Comparison of ENCODE assay signal across 19 cellular contexts in the genomic region with DNA sequence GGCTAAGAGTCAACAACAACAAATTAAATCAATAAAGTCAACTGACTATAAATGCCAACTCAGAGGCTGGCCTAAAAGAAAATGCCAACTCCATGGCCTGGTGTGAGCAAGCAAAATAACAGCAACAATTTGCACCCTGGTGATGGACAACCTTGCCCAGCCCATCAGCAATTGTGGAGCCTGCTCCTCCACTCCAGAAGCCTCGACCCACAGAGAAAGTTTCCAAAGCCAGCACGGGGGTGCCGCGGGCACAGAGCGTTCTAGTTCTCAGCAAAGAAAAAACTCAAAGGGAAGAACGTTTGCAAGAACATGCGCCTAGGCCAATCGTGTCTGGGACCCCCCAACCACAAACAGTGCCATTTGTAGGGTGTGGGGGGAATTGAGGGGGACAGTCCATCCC. TPM values are rescaled to one million over a fixed set of nuclear protein-coding genes. Genes with fewer than 3 reads are reported as not detected.
A peak's percentile ranks its signal among the peaks of the same experiment; 100 is the strongest.
DNase-seq lines count a peak whose midpoint lies in the region; ATAC-seq and TF ChIP-seq lines count a peak whose summit lies in the region.
"Had no signal": no experiment of that assay in that cellular context is flagged by ENCODE, and none has a peak within 500 bp of the region (broad histone marks: within the 10 kb centered on the region; RNA-seq: fewer than 3 reads in every experiment).

No MANE protein-coding gene starts in this region.

- peak overlapping the region; percentile 6 to 99 (median 94); a peak in 17 of 22 replicates for H3K4me2 ChIP-seq in BLaER1 treated with 17β-estradiol and CSF1 and Interleukin-3, amounts not matched to agents 10 nM and 100 nM
- peak overlapping the region; percentile 86 for H3K4me2 ChIP-seq in OCI-LY7 (ENCODE audit: low read length)

- peaks cover 5% of the 10 kb centered on the region for H3K36me3 Mint-ChIP-seq in central memory CD8-positive, alpha-beta T cell (ENCODE audit: insufficient read depth)
- peaks cover 4% of the 10 kb centered on the region for H3K36me3 Mint-ChIP-seq in activated naive CD8-positive, alpha-beta T cell treated with anti-CD3 and anti-CD28 coated beads for 36 hours
- H3K36me3 Mint-ChIP-seq in activated CD4-positive, alpha-beta memory T cell treated with anti-CD3 and anti-CD28 coated beads for 36 hours = peaks cover 3% of the 10 kb centered on the region

- peaks cover 0 to 23% (median 8%) of the 10 kb centered on the region in 11 experiments; a peak in 18 of 22 replicates for H3K36me3 ChIP-seq in BLaER1 treated with 17β-estradiol and CSF1 and Interleukin-3, amounts not matched to agents 10 nM and 100 nM
- H3K36me3 ChIP-seq in OCI-LY7 (ENCODE audit: insufficient read depth, low read length) = peaks cover 22% of the 10 kb centered on the region
- peaks cover 3% of the 10 kb centered on the region for H3K36me3 ChIP-seq in neutrophil
- H3K36me3 ChIP-seq: Peyer's patch had no signal

- TF ChIP-seq CTCF in OCI-LY7 (conservative IDR thresholded peaks at IDR 0.05; ENCODE audit: low read length) (no peak), neutrophil (IDR thresholded peaks at IDR 0.05) (no peak)

- no peak for ATAC-seq in central memory CD8-positive, alpha-beta T cell (replicated peaks; ENCODE audit: extremely low read depth, poor library complexity, severe bottlenecking)
- no peak for ATAC-seq in GM18870 (IDR thresholded peaks at IDR 0.05; ENCODE audit: unreplicated experiment)

- peaks cover 87 to 100% (median 98%) of the 10 kb centered on the region in 11 experiments for H4K20me1 ChIP-seq in BLaER1 treated with 17β-estradiol and CSF1 and Interleukin-3, amounts not matched to agents 10 nM and 100 nM
- H4K20me1 ChIP-seq in OCI-LY7 (ENCODE audit: insufficient read depth, low read length) = peaks cover 12% of the 10 kb centered on the region

- H3K4me3 ChIP-seq in BLaER1 treated with 17β-estradiol and CSF1 and Interleukin-3, amounts not matched to agents 10 nM and 100 nM = no peak overlapping the region
- no peak overlapping the region for H3K4me3 ChIP-seq in OCI-LY7 (ENCODE audit: low read depth, low read length, poor library complexity, severe bottlenecking)
- no peak overlapping the region for H3K4me3 ChIP-seq in neutrophil (ENCODE audit: low read depth in 1 of 2, low read length in 1 of 2)
- H3K4me3 ChIP-seq: Peyer's patch had no signal

- no peaks in the 10 kb centered on the region for H3K27me3 ChIP-seq in BLaER1 treated with 17β-estradiol and CSF1 and Interleukin-3, amounts not matched to agents 10 nM and 100 nM
- H3K27me3 ChIP-seq in neutrophil = no peaks in the 10 kb centered on the region
- H3K27me3 ChIP-seq: Peyer's patch had no signal

- H3K4me1 ChIP-seq in BLaER1 treated with 17β-estradiol and CSF1 and Interleukin-3, amounts not matched to agents 10 nM and 100 nM = peaks cover 86 to 100% (median 98%) of the 10 kb centered on the region in 10 experiments
- H3K4me1 ChIP-seq in OCI-LY7 (ENCODE audit: insufficient read depth, low read length, poor library complexity, severe bottlenecking) = peaks cover 66% of the 10 kb centered on the region
- peaks cover 60 to 67% of the 10 kb centered on the region in 2 experiments for H3K4me1 ChIP-seq in neutrophil (ENCODE audit: control insufficient read depth in 1 of 2, insufficient read depth in 1 of 2, low read depth in 1 of 2, low read length in 1 of 2)

- no peaks in the 10 kb centered on the region for H3K9me2 ChIP-seq in OCI-LY7 (ENCODE audit: insufficient read depth, low read length)

- H3K4me3 Mint-ChIP-seq in central memory CD8-positive, alpha-beta T cell = no peak overlapping the region
- no peak overlapping the region for H3K4me3 Mint-ChIP-seq in activated naive CD8-positive, alpha-beta T cell treated with anti-CD3 and anti-CD28 coated beads for 36 hours
- H3K4me3 Mint-ChIP-seq in activated CD4-positive, alpha-beta memory T cell treated with anti-CD3 and anti-CD28 coated beads for 36 hours = no peak overlapping the region
- H3K4me3 Mint-ChIP-seq: B cell had no signal

- H3K27ac Mint-ChIP-seq in central memory CD8-positive, alpha-beta T cell (ENCODE audit: low read depth) = peak overlapping the region; percentile 48
- H3K27ac Mint-ChIP-seq in activated naive CD8-positive, alpha-beta T cell treated with anti-CD3 and anti-CD28 coated beads for 36 hours = no peak overlapping the region
- no peak overlapping the region for H3K27ac Mint-ChIP-seq in activated CD4-positive, alpha-beta memory T cell treated with anti-CD3 and anti-CD28 coated beads for 36 hours
- H3K27ac Mint-ChIP-seq: B cell had no signal

- H3K9me3 ChIP-seq in BLaER1 treated with 17β-estradiol and CSF1 and Interleukin-3, amounts not matched to agents 10 nM and 100 nM (replicated peaks in 1 of 11) = no peaks in the 10 kb centered on the region
- H3K9me3 ChIP-seq in OCI-LY7 (ENCODE audit: low read length) (no peaks in the 10 kb centered on the region), neutrophil (no peaks in the 10 kb centered on the region)
- H3K9me3 ChIP-seq: Peyer's patch had no signal

- CTCF ChIA-PET in OCI-LY7 (lab: Charles Lee; ENCODE audit: unreplicated experiment) = no interaction called here
- CTCF ChIA-PET in activated CD4-positive, alpha-beta memory T cell treated with anti-CD3 and anti-CD28 coated beads for 36 hours (lab: Charles Lee) = no interaction called here

- H3K27me3 Mint-ChIP-seq in central memory CD8-positive, alpha-beta T cell = no peaks in the 10 kb centered on the region
- H3K27me3 Mint-ChIP-seq in activated naive CD8-positive, alpha-beta T cell treated with anti-CD3 and anti-CD28 coated beads for 36 hours = no peaks in the 10 kb centered on the region
- no peaks in the 10 kb centered on the region for H3K27me3 Mint-ChIP-seq in activated CD4-positive, alpha-beta memory T cell treated with anti-CD3 and anti-CD28 coated beads for 36 hours
- H3K27me3 Mint-ChIP-seq: B cell; CD8-positive, alpha-beta memory T cell had no signal

- H3K4me1 Mint-ChIP-seq in central memory CD8-positive, alpha-beta T cell = peaks cover 74% of the 10 kb centered on the region
- H3K4me1 Mint-ChIP-seq in activated naive CD8-positive, alpha-beta T cell treated with anti-CD3 and anti-CD28 coated beads for 36 hours = peaks cover 50% of the 10 kb centered on the region
- peaks cover 47% of the 10 kb centered on the region for H3K4me1 Mint-ChIP-seq in activated CD4-positive, alpha-beta memory T cell treated with anti-CD3 and anti-CD28 coated beads for 36 hours (ENCODE audit: low read depth)

- H3K9me3 Mint-ChIP-seq in central memory CD8-positive, alpha-beta T cell = no peaks in the 10 kb centered on the region
- H3K9me3 Mint-ChIP-seq in activated naive CD8-positive, alpha-beta T cell treated with anti-CD3 and anti-CD28 coated beads for 36 hours = no peaks in the 10 kb centered on the region
- no peaks in the 10 kb centered on the region for H3K9me3 Mint-ChIP-seq in activated CD4-positive, alpha-beta memory T cell treated with anti-CD3 and anti-CD28 coated beads for 36 hours
- H3K9me3 Mint-ChIP-seq: CD8-positive, alpha-beta memory T cell had no signal

- POLR2A ChIA-PET in OCI-LY7 (lab: Charles Lee) = interaction anchor here (0.7 to 1.3 kb wide), 2 partner anchors 21 to 36 kb away, joined by 3 read pairs; a partner anchor contains a TSS
- POLR2A ChIA-PET in activated CD4-positive, alpha-beta memory T cell treated with anti-CD3 and anti-CD28 coated beads for 36 hours (lab: Charles Lee) = no interaction called here

- H3K79me2 ChIP-seq in OCI-LY7 (ENCODE audit: insufficient read depth, low read depth, low read length) = peaks cover 97% of the 10 kb centered on the region

- no TSS peak for BruUV-seq in OCI-LY7 (replicated peaks; lab: Mats Ljungman, UMichigan)

- intact Hi-C loops in OCI-LY7 (cut with micrococcal nuclease; ENCODE audit: unreplicated experiment) = no loop called here
- intact Hi-C loops in activated CD4-positive, alpha-beta memory T cell treated with anti-CD3 and anti-CD28 coated beads for 36 hours (cut with micrococcal nuclease) = no loop called here

- no peak for DNase-seq in OCI-LY7 (ENCODE audit: low spot score)
- no peak for DNase-seq in central memory CD8-positive, alpha-beta T cell (ENCODE audit: low spot score in 2 of 2)
- DNase-seq in activated naive CD8-positive, alpha-beta T cell treated with anti-CD3 and anti-CD28 coated beads for 36 hours = no peak
- DNase-seq in activated CD4-positive, alpha-beta memory T cell treated with anti-CD3 and anti-CD28 coated beads for 36 hours = no peak
- DNase-seq: ACHN; CD8-positive, alpha-beta memory T cell; DMS 273 treated with DMSO at 0.1 percent for 48 hours; MM.1S; NCI-H1105; NCI-H1694 treated with DMSO at 0.1 percent for 48 hours; NCI-H446; NCI-H748 treated with DMSO at 0.1 percent for 48 hours; Peyer's patch; SIG-M5 had no signal

- peak overlapping the region in 5 of 11 experiments; percentile 4 to 34 (median 26); a peak in 5 of 22 replicates for H3K9ac ChIP-seq in BLaER1 treated with 17β-estradiol and CSF1 and Interleukin-3, amounts not matched to agents 10 nM and 100 nM

- peak overlapping the region in 9 of 11 experiments; percentile 11 to 94 (median 49); a peak in 14 of 22 replicates for H3K27ac ChIP-seq in BLaER1 treated with 17β-estradiol and CSF1 and Interleukin-3, amounts not matched to agents 10 nM and 100 nM
- H3K27ac ChIP-seq in OCI-LY7 (ENCODE audit: low read depth, low read length, poor library complexity, severe bottlenecking) (no peak overlapping the region), neutrophil (peak overlapping the region; percentile 91)
- H3K27ac ChIP-seq: Peyer's patch had no signal

- H2AFZ ChIP-seq in OCI-LY7 (ENCODE audit: low read length) = no peak overlapping the region

RNA-seq across cellular contexts. Expression of a gene that starts 11.3 kb away (rescaled TPM):
- 22.4 and 28.1 TPM in 2 replicates for total RNA-seq in OCI-LY7 (2014; rRNA removed; shearing (Covaris generic))
- total RNA-seq in OCI-LY7 (2022) = 67.0 and 67.1 TPM in 2 replicates
- total RNA-seq in activated naive CD8-positive, alpha-beta T cell treated with anti-CD3 and anti-CD28 coated beads for 36 hours = 10 to 100 TPM; 25.1 to 25.8 TPM
- 10 to 100 TPM; 25.9 to 27.3 TPM for total RNA-seq in activated CD4-positive, alpha-beta memory T cell treated with anti-CD3 and anti-CD28 coated beads for 36 hours

RNA-seq across cellular contexts. Expression of a gene that starts 35.5 kb away (rescaled TPM):
- not detected in 2 replicates for total RNA-seq in OCI-LY7 (2014; rRNA removed; shearing (Covaris generic))
- total RNA-seq in OCI-LY7 (2022) = not detected in 2 replicates
- under 1 TPM in 1 of 2 experiments, not detected in 1; 0.16 TPM for total RNA-seq in activated naive CD8-positive, alpha-beta T cell treated with anti-CD3 and anti-CD28 coated beads for 36 hours
- total RNA-seq in activated CD4-positive, alpha-beta memory T cell treated with anti-CD3 and anti-CD28 coated beads for 36 hours = not detected
- total RNA-seq: CD8-positive, alpha-beta memory T cell; Daoy; Peyer's patch had no signal

RNA-seq across cellular contexts. Expression of a gene that starts 35.7 kb away (rescaled TPM):
- total RNA-seq in OCI-LY7 (2014; rRNA removed; shearing (Covaris generic)) = 5.2 and 6.8 TPM in 2 replicates
- total RNA-seq in OCI-LY7 (2022) = 7.6 and 8.4 TPM in 2 replicates
- total RNA-seq in activated naive CD8-positive, alpha-beta T cell treated with anti-CD3 and anti-CD28 coated beads for 36 hours = 1 to 10 TPM; 2.7 to 3.0 TPM
- total RNA-seq in activated CD4-positive, alpha-beta memory T cell treated with anti-CD3 and anti-CD28 coated beads for 36 hours = 1 to 10 TPM; 2.2 to 2.6 TPM
